In genomic region chr10:117168135-117168674, GRCh38 we compare ENCODE assay signal across 1 cellular context.
TF ChIP-seq lines count a peak whose summit lies in the region.

No MANE protein-coding gene starts in this region.

TF ChIP-seq in H1, 55 proteins besides CTCF, POLR2A, EP300 and RAD21 (continued from another document):
- TF ChIP-seq MAX (IDR thresholded peaks at IDR 0.05) (peak; percentile 61; the same call in 1 of the 2 replicates), SIN3A (conservative IDR thresholded peaks at IDR 0.05 in 1 of 2, IDR thresholded peaks at IDR 0.05 in 1 of 2; ENCODE audit: low read depth in 1 of 2, low read length in 2 of 2) (no peak), SAP30 (IDR thresholded peaks at IDR 0.05; ENCODE audit: insufficient read depth, insufficient replicate concordance, low read length) (no peak), KDM1A (IDR thresholded peaks at IDR 0.05; ENCODE audit: borderline replicate concordance, low read length) (peak; percentile 12; the same call in 1 of the 2 replicates), FOSL1 (IDR thresholded peaks at IDR 0.05; ENCODE audit: insufficient read depth, low read depth, low read length) (no peak), CTBP2 (IDR thresholded peaks at IDR 0.05; ENCODE audit: borderline replicate concordance, insufficient read depth, insufficient read length, low read length) (peak; percentile 35), KDM5A (IDR thresholded peaks at IDR 0.05; ENCODE audit: low read length) (no peak), SP2 (IDR thresholded peaks at IDR 0.05; ENCODE audit: low read length) (no peak), ATF3 (IDR thresholded peaks at IDR 0.05; ENCODE audit: insufficient read depth, low read depth, low read length) (no peak), JUN (IDR thresholded peaks at IDR 0.05; ENCODE audit: low read depth, low read length) (no peak), TAF1 (IDR thresholded peaks at IDR 0.05; ENCODE audit: low read depth, low read length) (no peak), TCF12 (IDR thresholded peaks at IDR 0.05; ENCODE audit: low read depth, low read length) (0 out of 2 replicates have a peak, but pooled peaks have one; percentile 41), HDAC2 (IDR thresholded peaks at IDR 0.05; ENCODE audit: borderline replicate concordance in 1 of 2, low read depth in 2 of 2, low read length in 2 of 2) (no peak), KDM4A (IDR thresholded peaks at IDR 0.05; ENCODE audit: low read depth, low read length, severe bottlenecking) (peak; percentile 55), SRF (IDR thresholded peaks at IDR 0.05; ENCODE audit: low read depth, low read length) (no peak), ZNF274 (IDR thresholded peaks at IDR 0.05; ENCODE audit: borderline replicate concordance, extremely low read depth, low read length) (no peak), SP1 (IDR thresholded peaks at IDR 0.05; ENCODE audit: low read depth, low read length) (no peak), ATF2 (IDR thresholded peaks at IDR 0.05; ENCODE audit: low read length) (no peak), CHD7 (IDR thresholded peaks at IDR 0.05; ENCODE audit: insufficient replicate concordance, low read length) (no peak), SIRT6 (IDR thresholded peaks at IDR 0.05; ENCODE audit: low read length) (no peak), RBBP5 (IDR thresholded peaks at IDR 0.05; ENCODE audit: borderline replicate concordance, low read depth, low read length) (no peak; the same call in 1 of the 2 replicates), JUND (IDR thresholded peaks at IDR 0.05; ENCODE audit: low read length) (no peak), SUZ12 (IDR thresholded peaks at IDR 0.05; ENCODE audit: low read length) (no peak; the same call in 1 of the 2 replicates), CHD1 (IDR thresholded peaks at IDR 0.05; ENCODE audit: low read depth, low read length) (no peak), CBX8 (IDR thresholded peaks at IDR 0.05; ENCODE audit: borderline replicate concordance, low read depth, low read length) (no peak), BACH1 (IDR thresholded peaks at IDR 0.05; ENCODE audit: low read length) (peak; percentile 26; the same call in 1 of the 2 replicates), CBX5 (IDR thresholded peaks at IDR 0.05; ENCODE audit: low read depth, low read length) (no peak), POLR2AphosphoS5 (IDR thresholded peaks at IDR 0.05; ENCODE audit: low read depth, low read length) (no peak), POU5F1 (IDR thresholded peaks at IDR 0.05; ENCODE audit: low read depth, low read length) (no peak), SIX5 (IDR thresholded peaks at IDR 0.05; ENCODE audit: low read depth, low read length) (no peak), PHF8 (conservative IDR thresholded peaks at IDR 0.05; ENCODE audit: low read depth, low read length) (no peak), CREB1 (IDR thresholded peaks at IDR 0.05) (no peak), NANOG (IDR thresholded peaks at IDR 0.05; ENCODE audit: insufficient read depth, low read depth, low read length, poor library complexity, severe bottlenecking) (no peak), USF2 (IDR thresholded peaks at IDR 0.05; ENCODE audit: low read length) (no peak), BCL11A (IDR thresholded peaks at IDR 0.05; ENCODE audit: low read depth in 2 of 2, low read length in 2 of 2) (no peak), TEAD4 (IDR thresholded peaks at IDR 0.05; ENCODE audit: low read depth, low read length) (peak; percentile 80), NRF1 (IDR thresholded peaks at IDR 0.05; ENCODE audit: low read depth, low read length) (no peak), ASH2L (IDR thresholded peaks at IDR 0.05; ENCODE audit: low read length) (peak; percentile 87), GTF2F1 (IDR thresholded peaks at IDR 0.05; ENCODE audit: borderline replicate concordance, low read depth, low read length) (no peak), EZH2 (IDR thresholded peaks at IDR 0.05; ENCODE audit: low read depth, low read length, severe bottlenecking) (no peak), TBP (IDR thresholded peaks at IDR 0.05; ENCODE audit: low read depth, low read length) (no peak), SP4 (IDR thresholded peaks at IDR 0.05; ENCODE audit: low read length) (no peak), RXRA (IDR thresholded peaks at IDR 0.05; ENCODE audit: insufficient read depth, low read depth, low read length) (no peak), RNF2 (IDR thresholded peaks at IDR 0.05; ENCODE audit: borderline replicate concordance, low read depth, low read length, missing control alignments, poor library complexity, severe bottlenecking) (no peak), TAF7 (optimal IDR thresholded peaks at IDR 0.05; ENCODE audit: borderline replicate concordance, low read depth, low read length) (peak; percentile 24), CHD2 (IDR thresholded peaks at IDR 0.05; ENCODE audit: low read length) (no peak)
